ENCODE assay signal across 1 cellular context in genomic region chr6:31686483-31686882, GRCh38.
A peak's percentile ranks its signal among the peaks of the same experiment; 100 is the strongest.
TF ChIP-seq lines count a peak whose summit lies in the region.

No MANE protein-coding gene starts in this region.

TF ChIP-seq in K562, 482 proteins besides CTCF, POLR2A, EP300 and RAD21 (continued from another document and continues in another):
- TF ChIP-seq HLTF (IDR thresholded peaks at IDR 0.05): peak; percentile 70
- TF ChIP-seq SAFB (IDR thresholded peaks at IDR 0.05; ENCODE audit: borderline replicate concordance, low read depth, low read length): no peak
- TF ChIP-seq, protein P1, sequence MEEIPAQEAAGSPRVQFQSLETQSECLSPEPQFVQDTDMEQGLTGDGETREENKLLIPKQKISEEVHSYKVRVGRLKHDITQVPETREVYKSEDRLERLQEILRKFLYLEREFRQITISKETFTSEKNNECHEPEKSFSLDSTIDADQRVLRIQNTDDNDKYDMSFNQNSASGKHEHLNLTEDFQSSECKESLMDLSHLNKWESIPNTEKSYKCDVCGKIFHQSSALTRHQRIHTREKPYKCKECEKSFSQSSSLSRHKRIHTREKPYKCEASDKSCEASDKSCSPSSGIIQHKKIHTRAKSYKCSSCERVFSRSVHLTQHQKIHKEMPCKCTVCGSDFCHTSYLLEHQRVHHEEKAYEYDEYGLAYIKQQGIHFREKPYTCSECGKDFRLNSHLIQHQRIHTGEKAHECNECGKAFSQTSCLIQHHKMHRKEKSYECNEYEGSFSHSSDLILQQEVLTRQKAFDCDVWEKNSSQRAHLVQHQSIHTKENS (CRISPR knock-in tag; IDR thresholded peaks at IDR 0.05): no peak
- 0 out of 2 replicates have a peak, but pooled peaks have one; percentile 53 for TF ChIP-seq ZNF511 (CRISPR knock-in tag; IDR thresholded peaks at IDR 0.05)
- no peak for TF ChIP-seq NELFE (IDR thresholded peaks at IDR 0.05; ENCODE audit: insufficient read depth, insufficient read length)
- TF ChIP-seq BACH1 (tag; IDR thresholded peaks at IDR 0.05): no peak
- TF ChIP-seq, protein P2, sequence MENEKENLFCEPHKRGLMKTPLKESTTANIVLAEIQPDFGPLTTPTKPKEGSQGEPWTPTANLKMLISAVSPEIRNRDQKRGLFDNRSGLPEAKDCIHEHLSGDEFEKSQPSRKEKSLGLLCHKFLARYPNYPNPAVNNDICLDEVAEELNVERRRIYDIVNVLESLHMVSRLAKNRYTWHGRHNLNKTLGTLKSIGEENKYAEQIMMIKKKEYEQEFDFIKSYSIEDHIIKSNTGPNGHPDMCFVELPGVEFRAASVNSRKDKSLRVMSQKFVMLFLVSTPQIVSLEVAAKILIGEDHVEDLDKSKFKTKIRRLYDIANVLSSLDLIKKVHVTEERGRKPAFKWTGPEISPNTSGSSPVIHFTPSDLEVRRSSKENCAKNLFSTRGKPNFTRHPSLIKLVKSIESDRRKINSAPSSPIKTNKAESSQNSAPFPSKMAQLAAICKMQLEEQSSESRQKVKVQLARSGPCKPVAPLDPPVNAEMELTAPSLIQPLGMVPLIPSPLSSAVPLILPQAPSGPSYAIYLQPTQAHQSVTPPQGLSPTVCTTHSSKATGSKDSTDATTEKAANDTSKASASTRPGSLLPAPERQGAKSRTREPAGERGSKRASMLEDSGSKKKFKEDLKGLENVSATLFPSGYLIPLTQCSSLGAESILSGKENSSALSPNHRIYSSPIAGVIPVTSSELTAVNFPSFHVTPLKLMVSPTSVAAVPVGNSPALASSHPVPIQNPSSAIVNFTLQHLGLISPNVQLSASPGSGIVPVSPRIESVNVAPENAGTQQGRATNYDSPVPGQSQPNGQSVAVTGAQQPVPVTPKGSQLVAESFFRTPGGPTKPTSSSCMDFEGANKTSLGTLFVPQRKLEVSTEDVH (IDR thresholded peaks at IDR 0.05; ENCODE audit: low read depth, partially characterized antibody): no peak
- TF ChIP-seq, protein P3, sequence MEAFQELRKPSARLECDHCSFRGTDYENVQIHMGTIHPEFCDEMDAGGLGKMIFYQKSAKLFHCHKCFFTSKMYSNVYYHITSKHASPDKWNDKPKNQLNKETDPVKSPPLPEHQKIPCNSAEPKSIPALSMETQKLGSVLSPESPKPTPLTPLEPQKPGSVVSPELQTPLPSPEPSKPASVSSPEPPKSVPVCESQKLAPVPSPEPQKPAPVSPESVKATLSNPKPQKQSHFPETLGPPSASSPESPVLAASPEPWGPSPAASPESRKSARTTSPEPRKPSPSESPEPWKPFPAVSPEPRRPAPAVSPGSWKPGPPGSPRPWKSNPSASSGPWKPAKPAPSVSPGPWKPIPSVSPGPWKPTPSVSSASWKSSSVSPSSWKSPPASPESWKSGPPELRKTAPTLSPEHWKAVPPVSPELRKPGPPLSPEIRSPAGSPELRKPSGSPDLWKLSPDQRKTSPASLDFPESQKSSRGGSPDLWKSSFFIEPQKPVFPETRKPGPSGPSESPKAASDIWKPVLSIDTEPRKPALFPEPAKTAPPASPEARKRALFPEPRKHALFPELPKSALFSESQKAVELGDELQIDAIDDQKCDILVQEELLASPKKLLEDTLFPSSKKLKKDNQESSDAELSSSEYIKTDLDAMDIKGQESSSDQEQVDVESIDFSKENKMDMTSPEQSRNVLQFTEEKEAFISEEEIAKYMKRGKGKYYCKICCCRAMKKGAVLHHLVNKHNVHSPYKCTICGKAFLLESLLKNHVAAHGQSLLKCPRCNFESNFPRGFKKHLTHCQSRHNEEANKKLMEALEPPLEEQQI (IDR thresholded peaks at IDR 0.05): no peak
- TF ChIP-seq, protein P4, sequence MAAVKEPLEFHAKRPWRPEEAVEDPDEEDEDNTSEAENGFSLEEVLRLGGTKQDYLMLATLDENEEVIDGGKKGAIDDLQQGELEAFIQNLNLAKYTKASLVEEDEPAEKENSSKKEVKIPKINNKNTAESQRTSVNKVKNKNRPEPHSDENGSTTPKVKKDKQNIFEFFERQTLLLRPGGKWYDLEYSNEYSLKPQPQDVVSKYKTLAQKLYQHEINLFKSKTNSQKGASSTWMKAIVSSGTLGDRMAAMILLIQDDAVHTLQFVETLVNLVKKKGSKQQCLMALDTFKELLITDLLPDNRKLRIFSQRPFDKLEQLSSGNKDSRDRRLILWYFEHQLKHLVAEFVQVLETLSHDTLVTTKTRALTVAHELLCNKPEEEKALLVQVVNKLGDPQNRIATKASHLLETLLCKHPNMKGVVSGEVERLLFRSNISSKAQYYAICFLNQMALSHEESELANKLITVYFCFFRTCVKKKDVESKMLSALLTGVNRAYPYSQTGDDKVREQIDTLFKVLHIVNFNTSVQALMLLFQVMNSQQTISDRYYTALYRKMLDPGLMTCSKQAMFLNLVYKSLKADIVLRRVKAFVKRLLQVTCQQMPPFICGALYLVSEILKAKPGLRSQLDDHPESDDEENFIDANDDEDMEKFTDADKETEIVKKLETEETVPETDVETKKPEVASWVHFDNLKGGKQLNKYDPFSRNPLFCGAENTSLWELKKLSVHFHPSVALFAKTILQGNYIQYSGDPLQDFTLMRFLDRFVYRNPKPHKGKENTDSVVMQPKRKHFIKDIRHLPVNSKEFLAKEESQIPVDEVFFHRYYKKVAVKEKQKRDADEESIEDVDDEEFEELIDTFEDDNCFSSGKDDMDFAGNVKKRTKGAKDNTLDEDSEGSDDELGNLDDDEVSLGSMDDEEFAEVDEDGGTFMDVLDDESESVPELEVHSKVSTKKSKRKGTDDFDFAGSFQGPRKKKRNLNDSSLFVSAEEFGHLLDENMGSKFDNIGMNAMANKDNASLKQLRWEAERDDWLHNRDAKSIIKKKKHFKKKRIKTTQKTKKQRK (IDR thresholded peaks at IDR 0.05; ENCODE audit: borderline replicate concordance, low read depth, low read length): no peak
- TF ChIP-seq POLR2H (tag; IDR thresholded peaks at IDR 0.05; ENCODE audit: low read depth): no peak
- TF ChIP-seq RBM39 (optimal IDR thresholded peaks at IDR 0.05; ENCODE audit: low read depth, low read length): no peak
- no peak for TF ChIP-seq BRCA1 (IDR thresholded peaks at IDR 0.05)
- TF ChIP-seq BRCA1 (CRISPR knock-in tag; IDR thresholded peaks at IDR 0.05): no peak
- no peak for TF ChIP-seq PHF20 (IDR thresholded peaks at IDR 0.05; ENCODE audit: partially characterized antibody)
- no peak for TF ChIP-seq PRMT5 (CRISPR knock-in tag; IDR thresholded peaks at IDR 0.05)
- TF ChIP-seq NFIC (IDR thresholded peaks at IDR 0.05): peak; percentile 38; the same call in 1 of the 2 replicates
- TF ChIP-seq CUX1 (CRISPR knock-in tag; IDR thresholded peaks at IDR 0.05): no peak
- TF ChIP-seq PHTF2 (CRISPR knock-in tag; IDR thresholded peaks at IDR 0.05): no peak
- no peak for TF ChIP-seq E4F1 (CRISPR knock-in tag; IDR thresholded peaks at IDR 0.05; ENCODE audit: borderline replicate concordance)
- TF ChIP-seq SETDB1 (IDR thresholded peaks at IDR 0.05; ENCODE audit: low read length): no peak
- no peak for TF ChIP-seq MED1 (CRISPR knock-in tag; IDR thresholded peaks at IDR 0.05; ENCODE audit: borderline replicate concordance)
- TF ChIP-seq, protein P5, sequence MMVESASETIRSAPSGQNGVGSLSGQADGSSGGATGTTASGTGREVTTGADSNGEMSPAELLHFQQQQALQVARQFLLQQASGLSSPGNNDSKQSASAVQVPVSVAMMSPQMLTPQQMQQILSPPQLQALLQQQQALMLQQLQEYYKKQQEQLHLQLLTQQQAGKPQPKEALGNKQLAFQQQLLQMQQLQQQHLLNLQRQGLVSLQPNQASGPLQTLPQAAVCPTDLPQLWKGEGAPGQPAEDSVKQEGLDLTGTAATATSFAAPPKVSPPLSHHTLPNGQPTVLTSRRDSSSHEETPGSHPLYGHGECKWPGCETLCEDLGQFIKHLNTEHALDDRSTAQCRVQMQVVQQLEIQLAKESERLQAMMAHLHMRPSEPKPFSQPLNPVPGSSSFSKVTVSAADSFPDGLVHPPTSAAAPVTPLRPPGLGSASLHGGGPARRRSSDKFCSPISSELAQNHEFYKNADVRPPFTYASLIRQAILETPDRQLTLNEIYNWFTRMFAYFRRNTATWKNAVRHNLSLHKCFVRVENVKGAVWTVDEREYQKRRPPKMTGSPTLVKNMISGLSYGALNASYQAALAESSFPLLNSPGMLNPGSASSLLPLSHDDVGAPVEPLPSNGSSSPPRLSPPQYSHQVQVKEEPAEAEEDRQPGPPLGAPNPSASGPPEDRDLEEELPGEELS (CRISPR knock-in tag; IDR thresholded peaks at IDR 0.05; ENCODE audit: borderline replicate concordance): no peak
- TF ChIP-seq HMG20A (CRISPR knock-in tag; conservative IDR thresholded peaks at IDR 0.05): no peak
- no peak for TF ChIP-seq CC2D1A (IDR thresholded peaks at IDR 0.05)
- no peak for TF ChIP-seq NFE2L1 (tag; IDR thresholded peaks at IDR 0.05; ENCODE audit: borderline replicate concordance, low read depth)
- TF ChIP-seq ZNF140 (CRISPR knock-in tag; IDR thresholded peaks at IDR 0.05): no peak
- TF ChIP-seq ETV6 (IDR thresholded peaks at IDR 0.05; ENCODE audit: borderline replicate concordance in 1 of 2, low read depth in 2 of 2, low read length in 1 of 2): no peak
- no peak for TF ChIP-seq ETV6 (CRISPR knock-in tag; IDR thresholded peaks at IDR 0.05; ENCODE audit: borderline replicate concordance)
- no peak for TF ChIP-seq CBX8 (IDR thresholded peaks at IDR 0.05; ENCODE audit: borderline replicate concordance, extremely low read depth, low read depth, low read length, poor library complexity, severe bottlenecking)
- TF ChIP-seq PATZ1 (CRISPR knock-in tag; IDR thresholded peaks at IDR 0.05; ENCODE audit: borderline replicate concordance): no peak
